8 cellular contexts compared by ENCODE assay signal in the genomic region with DNA sequence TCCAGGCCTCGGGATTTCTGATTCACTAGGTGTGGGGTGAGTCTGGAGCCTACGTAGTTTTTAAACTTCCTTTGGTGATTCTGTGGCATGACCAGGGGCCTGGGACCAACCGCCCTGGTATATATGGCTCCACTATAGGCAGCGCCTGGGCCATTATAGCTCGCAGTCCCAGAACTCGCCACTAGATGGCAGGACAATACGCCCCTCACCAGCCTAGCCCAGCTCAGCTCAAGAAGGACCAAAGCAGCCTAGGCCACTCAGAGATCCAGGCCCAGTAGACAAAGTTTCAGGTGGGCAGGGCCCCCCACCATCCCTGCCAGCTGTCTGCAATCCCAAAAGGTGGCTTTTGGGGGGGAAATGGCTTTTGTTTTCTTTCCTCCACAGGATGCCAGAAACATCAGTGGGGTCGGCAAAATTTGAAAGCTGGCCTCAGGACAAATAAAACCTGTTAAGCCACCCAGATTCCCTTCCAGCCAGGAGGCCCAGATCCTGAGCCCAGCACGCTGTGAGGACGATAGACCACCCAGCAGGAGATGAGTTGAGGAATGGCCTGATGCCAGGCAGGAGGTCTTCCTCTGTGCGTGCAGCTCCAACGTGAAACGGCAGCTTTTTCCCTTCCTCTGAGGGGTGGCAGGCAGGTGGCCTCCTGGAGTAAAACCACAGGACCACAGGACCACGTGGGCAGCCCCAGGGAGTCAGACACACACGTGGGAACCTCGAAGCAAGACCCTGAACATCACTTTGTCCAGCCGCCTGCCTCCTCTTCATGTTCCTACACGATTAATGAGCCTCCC. TPM values are rescaled to one million over a fixed set of nuclear protein-coding genes. Genes with fewer than 3 reads are reported as not detected.
DNase-seq lines count a peak whose midpoint lies in the region; ATAC-seq and TF ChIP-seq lines count a peak whose summit lies in the region.

No MANE protein-coding gene starts in this region.

- no peaks in the 10 kb centered on the region for H3K9me3 Mint-ChIP-seq in natural killer cell
- peaks cover 6 to 9% of the 10 kb centered on the region in 2 donors for H3K9me3 Mint-ChIP-seq in stimulated activated naive B cell treated with anti-CD40 and anti-IgM and Interleukin-4, amounts not matched to agents 10 μg/mL and 1 μg/mL and 100 μg/mL, for 72 hours

- intact Hi-C loops in natural killer cell (cut with micrococcal nuclease): loop anchor here (1.0 kb wide), 2 partner anchors 144 to 176 kb away; no protein-coding TSS in a partner anchor

- H3K27me3 ChIP-seq in HL-60 (ENCODE audit: insufficient read depth, poor library complexity, severe bottlenecking) (no peaks in the 10 kb centered on the region), OCI-LY3 (ENCODE audit: low read depth, low read length) (0 out of 2 replicates have a peak, but pooled peaks cover 2% of the 10 kb centered on the region)

- H3K9ac ChIP-seq in OCI-LY3 (ENCODE audit: low read length): no peak overlapping the region

- H3K9me3 ChIP-seq in OCI-LY3 (ENCODE audit: insufficient read depth, low read length): no peaks in the 10 kb centered on the region

- H3K79me2 ChIP-seq in OCI-LY3 (ENCODE audit: low read length): no peaks in the 10 kb centered on the region

- ATAC-seq in natural killer cell (peak; percentile 92 to 100 (median 100)), GM18498 (IDR thresholded peaks at IDR 0.05; ENCODE audit: unreplicated experiment) (no peak)
- peak; percentile 95 to 96 for ATAC-seq in stimulated activated naive B cell treated with anti-CD40 and anti-IgM and Interleukin-4, amounts not matched to agents 10 μg/mL and 1 μg/mL and 100 μg/mL, for 72 hours (replicated peaks)

- H3K36me3 Mint-ChIP-seq in natural killer cell: no peaks in the 10 kb centered on the region
- no peaks in the 10 kb centered on the region for H3K36me3 Mint-ChIP-seq in stimulated activated naive B cell treated with anti-CD40 and anti-IgM and Interleukin-4, amounts not matched to agents 10 μg/mL and 1 μg/mL and 100 μg/mL, for 72 hours

- H3K36me3 ChIP-seq in OCI-LY3 (replicated peaks; ENCODE audit: low read depth, low read length): no peaks in the 10 kb centered on the region

- H3K27ac Mint-ChIP-seq in natural killer cell: no peak overlapping the region
- no peak overlapping the region for H3K27ac Mint-ChIP-seq in stimulated activated naive B cell treated with anti-CD40 and anti-IgM and Interleukin-4, amounts not matched to agents 10 μg/mL and 1 μg/mL and 100 μg/mL, for 72 hours

- no peak overlapping the region for H3K4me3 Mint-ChIP-seq in natural killer cell
- H3K4me3 Mint-ChIP-seq in stimulated activated naive B cell treated with anti-CD40 and anti-IgM and Interleukin-4, amounts not matched to agents 10 μg/mL and 1 μg/mL and 100 μg/mL, for 72 hours: no peak overlapping the region

- H3K4me2 ChIP-seq in OCI-LY3 (ENCODE audit: low read length): no peak overlapping the region

- no peaks in the 10 kb centered on the region for H3K4me1 Mint-ChIP-seq in natural killer cell
- H3K4me1 Mint-ChIP-seq in stimulated activated naive B cell treated with anti-CD40 and anti-IgM and Interleukin-4, amounts not matched to agents 10 μg/mL and 1 μg/mL and 100 μg/mL, for 72 hours: no peaks in the 10 kb centered on the region

- peak; percentile 89 for TF ChIP-seq CTCF in GM12864 (IDR thresholded peaks at IDR 0.05; ENCODE audit: low read depth, low read length, missing control alignments)
- TF ChIP-seq CTCF in HL-60 (IDR thresholded peaks at IDR 0.05; ENCODE audit: insufficient read depth, low read length): peak; percentile 84
- peak; percentile 73 for TF ChIP-seq CTCF in OCI-LY3 (IDR thresholded peaks at IDR 0.05; ENCODE audit: low read depth, low read length)
- peak; percentile 89 for TF ChIP-seq CTCF in epithelial cell of esophagus (IDR thresholded peaks at IDR 0.05; ENCODE audit: insufficient read depth, low read depth, low read length, missing control alignments)
- peak; percentile 90 for TF ChIP-seq CTCF in natural killer cell (IDR thresholded peaks at IDR 0.05)

- peaks cover 5 to 9% of the 10 kb centered on the region in 2 donors for H3K27me3 Mint-ChIP-seq in natural killer cell (ENCODE audit: low read depth in 2 of 2)
- peaks cover 14 to 16% of the 10 kb centered on the region in 2 donors for H3K27me3 Mint-ChIP-seq in stimulated activated naive B cell treated with anti-CD40 and anti-IgM and Interleukin-4, amounts not matched to agents 10 μg/mL and 1 μg/mL and 100 μg/mL, for 72 hours

- no peak overlapping the region for H3K4me3 ChIP-seq in GM12864 (ENCODE audit: low read depth, low read length)
- H3K4me3 ChIP-seq in HL-60 (replicated peaks; ENCODE audit: insufficient read depth, low read length): no peak overlapping the region
- H3K4me3 ChIP-seq in OCI-LY3 (ENCODE audit: low read length): no peak overlapping the region
- H3K4me3 ChIP-seq in epithelial cell of esophagus (ENCODE audit: low read length): no peak overlapping the region

- H2AFZ ChIP-seq in OCI-LY3 (ENCODE audit: low read depth, low read length): no peak overlapping the region

- no peaks in the 10 kb centered on the region for H4K20me1 ChIP-seq in OCI-LY3 (ENCODE audit: insufficient read depth, low read length)

- no peaks in the 10 kb centered on the region for H3K4me1 ChIP-seq in OCI-LY3 (ENCODE audit: low read length)

- DNase-seq in GM12864 (ENCODE audit: low read depth) (peak; percentile 25), HL-60 (ENCODE audit: low read depth in 1 of 2, low spot score in 1 of 2) (peak in 1 of 2 experiments; percentile 60), epithelial cell of esophagus (ENCODE audit: low read depth) (peak; percentile 73), natural killer cell (peak; percentile 79)
- peak; percentile 93 for DNase-seq in activated CD8-positive, alpha-beta memory T cell treated with anti-CD3 and anti-CD28 coated beads, Interleukin-2, amount 50 U/mL, for 48 hours
- DNase-seq in stimulated activated naive B cell treated with anti-CD40 and anti-IgM and Interleukin-4, amounts not matched to agents 10 μg/mL and 1 μg/mL and 100 μg/mL, for 72 hours: peak; percentile 57

- H3K27ac ChIP-seq in HL-60 (replicated peaks) (no peak overlapping the region), OCI-LY3 (ENCODE audit: low read length) (no peak overlapping the region)

RNA-seq across cellular contexts. Expression of a gene that starts 24.8 kb away (rescaled TPM):
- not detected for total RNA-seq in natural killer cell
